ENCODE assay signal across 1 cellular context in genomic region chr19:10201176-10201575, GRCh38.
TF ChIP-seq lines count a peak whose summit lies in the region.

No MANE protein-coding gene starts in this region.

TF ChIP-seq in H1, 55 proteins besides CTCF, POLR2A, EP300 and RAD21:
- TF ChIP-seq SIN3A (conservative IDR thresholded peaks at IDR 0.05 in 1 of 2, IDR thresholded peaks at IDR 0.05 in 1 of 2; ENCODE audit: low read depth in 1 of 2, low read length in 2 of 2) = no peak
- no peak for TF ChIP-seq ZNF274 (IDR thresholded peaks at IDR 0.05; ENCODE audit: borderline replicate concordance, extremely low read depth, low read length)
- TF ChIP-seq SRF (IDR thresholded peaks at IDR 0.05; ENCODE audit: low read depth, low read length) = no peak
- TF ChIP-seq TAF7 (optimal IDR thresholded peaks at IDR 0.05; ENCODE audit: borderline replicate concordance, low read depth, low read length) = no peak
- TF ChIP-seq CHD2 (IDR thresholded peaks at IDR 0.05; ENCODE audit: low read length) = no peak
- TF ChIP-seq RNF2 (IDR thresholded peaks at IDR 0.05; ENCODE audit: borderline replicate concordance, low read depth, low read length, missing control alignments, poor library complexity, severe bottlenecking) = no peak
- TF ChIP-seq EGR1 (IDR thresholded peaks at IDR 0.05; ENCODE audit: borderline replicate concordance, low read depth, low read length) = no peak
- TF ChIP-seq HDAC2 (IDR thresholded peaks at IDR 0.05; ENCODE audit: borderline replicate concordance in 1 of 2, low read depth in 2 of 2, low read length in 2 of 2) = no peak
TF ChIP-seq in H1: peak in this region for 0.
